In genomic region chr6:50185006-50185405, GRCh38 we compare ENCODE assay signal across 13 cellular contexts.
DNase-seq lines count a peak whose midpoint lies in the region; ATAC-seq and TF ChIP-seq lines count a peak whose summit lies in the region.
"Had no signal": no experiment of that assay in that cellular context is flagged by ENCODE, and none has a peak within 500 bp of the region (broad histone marks: within the 10 kb centered on the region; RNA-seq: fewer than 3 reads in every experiment).

No MANE protein-coding gene starts in this region.

- H3K27me3 ChIP-seq in SK-N-SH (ENCODE audit: insufficient read depth), result no peaks in the 10 kb centered on the region
- H3K27me3 ChIP-seq in mesendoderm (ENCODE audit: insufficient read depth, low read length, poor library complexity), result no peaks in the 10 kb centered on the region
- no peaks in the 10 kb centered on the region for H3K27me3 ChIP-seq in esophagus muscularis mucosa
- no peaks in the 10 kb centered on the region for H3K27me3 ChIP-seq in thyroid gland
- H3K27me3 ChIP-seq: gastrocnemius medialis, spleen had no signal

- H3K4me2 ChIP-seq in SK-N-SH (no peak overlapping the region), mesendoderm (ENCODE audit: low read length) (no peak overlapping the region)

- no peak overlapping the region for H3K4ac ChIP-seq in mesendoderm (ENCODE audit: low read depth, low read length)

- WGBS in SK-N-SH (ENCODE audit: low lambda C conversion rate), result 15% methylated on average over 3 of the region's 3 CpGs
- no CpG with 5 or more reads among the region's 3 CpGs for WGBS in mesendoderm (ENCODE audit: extremely low coverage, insufficient coverage, low lambda C conversion rate)
- WGBS in esophagus muscularis mucosa, result 38% methylated on average over 3 of the region's 3 CpGs
- WGBS in thyroid gland, 2 donors, result 31% methylated on average over 3 of the region's 3 CpGs

- no peak overlapping the region for H4K5ac ChIP-seq in mesendoderm (ENCODE audit: low read length)

- no peak overlapping the region for H2BK5ac ChIP-seq in mesendoderm (ENCODE audit: low read length)

- no peak overlapping the region for H3K23ac ChIP-seq in mesendoderm (ENCODE audit: low read length)

- H3K79me1 ChIP-seq in mesendoderm (ENCODE audit: low read length), result no peaks in the 10 kb centered on the region

- H3K18ac ChIP-seq in mesendoderm (ENCODE audit: low read length), result no peak overlapping the region

- POLR2A ChIA-PET in SK-N-SH (lab: Yijun Ruan, JAX), result no interaction called here

- H3K27ac ChIP-seq in SK-N-SH (ENCODE audit: low read depth in 2 of 2, low read length in 1 of 2) (no peak overlapping the region), mesendoderm (ENCODE audit: low read depth, low read length) (no peak overlapping the region), esophagus muscularis mucosa (replicated peaks in 1 of 4) (no peak overlapping the region), thyroid gland (no peak overlapping the region)
- H3K27ac ChIP-seq: gastrocnemius medialis, spleen had no signal

- no peak overlapping the region for H2BK120ac ChIP-seq in mesendoderm (ENCODE audit: low read depth, low read length)

- no peak overlapping the region for H2BK15ac ChIP-seq in mesendoderm (replicated peaks; ENCODE audit: low read depth)

- peak; percentile 53 for ATAC-seq in HG03354 (IDR thresholded peaks at IDR 0.05; ENCODE audit: poor library complexity, severe bottlenecking, unreplicated experiment)
- ATAC-seq: activated CD4-positive, CD25-positive, alpha-beta regulatory T cell treated with anti-CD3 and anti-CD28 coated beads, Interleukin-2, amount 50 U/mL, for 24 hours; gastrocnemius medialis had no signal

- CTCF ChIA-PET in SK-N-SH (lab: Yijun Ruan, JAX), result no interaction called here

- intact Hi-C loops in esophagus muscularis mucosa (cut with DNase I) (no loop called here), thyroid gland (cut with DNase I) (no loop called here)

- H3K36me3 ChIP-seq in SK-N-SH (replicated peaks in 1 of 2; ENCODE audit: control insufficient read depth in 1 of 2, insufficient read depth in 2 of 2, low read length in 1 of 2) (no peaks in the 10 kb centered on the region), mesendoderm (ENCODE audit: control insufficient read depth, insufficient read depth, low read length) (no peaks in the 10 kb centered on the region), esophagus muscularis mucosa (no peaks in the 10 kb centered on the region), thyroid gland (no peaks in the 10 kb centered on the region)
- H3K36me3 ChIP-seq: gastrocnemius medialis, spleen had no signal

- no peak overlapping the region for H4K8ac ChIP-seq in mesendoderm (ENCODE audit: low read depth, low read length)

- peak; percentile 3 for DNase-seq in EL
- DNase-seq in SK-N-SH, result peak; percentile 12
- peak; percentile 68 for DNase-seq in mesendoderm
- DNase-seq in foreskin melanocyte, result no peak
- DNase-seq in esophagus muscularis mucosa (ENCODE audit: extremely low spot score), result no peak
- no peak for DNase-seq in thyroid gland
- no peak for DNase-seq in COLO668 (lab: John Stamatoyannopoulos, UW; ENCODE audit: unreplicated experiment)
- DNase-seq: cerebellar nuclear complex; gastrocnemius medialis; spleen; stimulated activated naive CD4-positive, alpha-beta T cell had no signal

- peak; percentile 39; the same call in 1 of the 2 replicates for TF ChIP-seq CTCF in SK-N-SH (IDR thresholded peaks at IDR 0.05)
- TF ChIP-seq CTCF in esophagus muscularis mucosa (IDR thresholded peaks at IDR 0.05), result no peak
- no peak for TF ChIP-seq CTCF in thyroid gland (IDR thresholded peaks at IDR 0.05)

- H2AFZ ChIP-seq in SK-N-SH (ENCODE audit: low read depth), result no peak overlapping the region

- H3K9me3 ChIP-seq in SK-N-SH (no peaks in the 10 kb centered on the region), esophagus muscularis mucosa (no peaks in the 10 kb centered on the region), thyroid gland (no peaks in the 10 kb centered on the region)
- H3K9me3 ChIP-seq: gastrocnemius medialis, spleen had no signal

- H3K79me2 ChIP-seq in SK-N-SH (ENCODE audit: insufficient read depth) (no peaks in the 10 kb centered on the region), mesendoderm (ENCODE audit: control insufficient read depth, insufficient read depth, low read length) (no peaks in the 10 kb centered on the region)

- H3K56ac ChIP-seq in mesendoderm (ENCODE audit: low read length), result no peak overlapping the region

- no peaks in the 10 kb centered on the region for H3K9me2 ChIP-seq in SK-N-SH

- no peaks in the 10 kb centered on the region for H3K4me1 ChIP-seq in SK-N-SH (ENCODE audit: control insufficient read depth in 1 of 2, insufficient read depth in 2 of 2, low read depth in 1 of 2, low read length in 1 of 2)
- H3K4me1 ChIP-seq in mesendoderm (ENCODE audit: control insufficient read depth, low read depth, low read length), result no peaks in the 10 kb centered on the region
- no peaks in the 10 kb centered on the region for H3K4me1 ChIP-seq in esophagus muscularis mucosa
- H3K4me1 ChIP-seq in thyroid gland, result no peaks in the 10 kb centered on the region
- H3K4me1 ChIP-seq: gastrocnemius medialis, spleen had no signal

- no peaks in the 10 kb centered on the region for H3F3A ChIP-seq in SK-N-SH (replicated peaks; ENCODE audit: insufficient read depth)

- peak; percentile 53 for TF ChIP-seq RAD21 in SK-N-SH (IDR thresholded peaks at IDR 0.05; ENCODE audit: low read length)

- H3K9ac ChIP-seq in SK-N-SH, result no peak overlapping the region
- H3K9ac ChIP-seq in mesendoderm (ENCODE audit: low read length), result no peak overlapping the region

- TF ChIP-seq EP300 in SK-N-SH (IDR thresholded peaks at IDR 0.05; ENCODE audit: borderline replicate concordance in 1 of 2, low read depth in 1 of 2, low read length in 1 of 2) (no peak), esophagus muscularis mucosa (IDR thresholded peaks at IDR 0.05) (no peak)

- no peaks in the 10 kb centered on the region for H4K20me1 ChIP-seq in SK-N-SH (ENCODE audit: insufficient read depth)

- H2AK5ac ChIP-seq in mesendoderm (ENCODE audit: low read length), result no peak overlapping the region

- no peak for TF ChIP-seq POLR2A in esophagus muscularis mucosa (IDR thresholded peaks at IDR 0.05; ENCODE audit: low read depth)
- no peak for TF ChIP-seq POLR2A in thyroid gland (IDR thresholded peaks at IDR 0.05)

- no peak overlapping the region for H3K4me3 ChIP-seq in SK-N-SH (ENCODE audit: low read depth in 2 of 2, low read length in 1 of 2)
- no peak overlapping the region for H3K4me3 ChIP-seq in mesendoderm (ENCODE audit: low read length)
- H3K4me3 ChIP-seq in esophagus muscularis mucosa, result no peak overlapping the region
- H3K4me3 ChIP-seq in thyroid gland (replicated peaks in 1 of 3), result no peak overlapping the region
- H3K4me3 ChIP-seq: gastrocnemius medialis, spleen had no signal

TF ChIP-seq in SK-N-SH, 30 proteins besides CTCF, POLR2A, EP300 and RAD21 (continues in another document):
- TF ChIP-seq GABPA (IDR thresholded peaks at IDR 0.05; ENCODE audit: low read depth), result no peak
- TF ChIP-seq, protein P1, sequence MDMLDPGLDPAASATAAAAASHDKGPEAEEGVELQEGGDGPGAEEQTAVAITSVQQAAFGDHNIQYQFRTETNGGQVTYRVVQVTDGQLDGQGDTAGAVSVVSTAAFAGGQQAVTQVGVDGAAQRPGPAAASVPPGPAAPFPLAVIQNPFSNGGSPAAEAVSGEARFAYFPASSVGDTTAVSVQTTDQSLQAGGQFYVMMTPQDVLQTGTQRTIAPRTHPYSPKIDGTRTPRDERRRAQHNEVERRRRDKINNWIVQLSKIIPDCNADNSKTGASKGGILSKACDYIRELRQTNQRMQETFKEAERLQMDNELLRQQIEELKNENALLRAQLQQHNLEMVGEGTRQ (IDR thresholded peaks at IDR 0.05; ENCODE audit: borderline replicate concordance, low read depth, low read length), result no peak
- TF ChIP-seq FOXJ3 (CRISPR knock-in tag; IDR thresholded peaks at IDR 0.05), result no peak
- TF ChIP-seq NRF1 (IDR thresholded peaks at IDR 0.05; ENCODE audit: low read depth, low read length), result no peak
- no peak for TF ChIP-seq JUND (IDR thresholded peaks at IDR 0.05)
- no peak for TF ChIP-seq TCF12 (IDR thresholded peaks at IDR 0.05)
- TF ChIP-seq, protein P2, sequence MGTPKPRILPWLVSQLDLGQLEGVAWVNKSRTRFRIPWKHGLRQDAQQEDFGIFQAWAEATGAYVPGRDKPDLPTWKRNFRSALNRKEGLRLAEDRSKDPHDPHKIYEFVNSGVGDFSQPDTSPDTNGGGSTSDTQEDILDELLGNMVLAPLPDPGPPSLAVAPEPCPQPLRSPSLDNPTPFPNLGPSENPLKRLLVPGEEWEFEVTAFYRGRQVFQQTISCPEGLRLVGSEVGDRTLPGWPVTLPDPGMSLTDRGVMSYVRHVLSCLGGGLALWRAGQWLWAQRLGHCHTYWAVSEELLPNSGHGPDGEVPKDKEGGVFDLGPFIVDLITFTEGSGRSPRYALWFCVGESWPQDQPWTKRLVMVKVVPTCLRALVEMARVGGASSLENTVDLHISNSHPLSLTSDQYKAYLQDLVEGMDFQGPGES (IDR thresholded peaks at IDR 0.05; ENCODE audit: low read depth, low read length), result no peak
- TF ChIP-seq MXI1 (IDR thresholded peaks at IDR 0.05; ENCODE audit: low read depth, low read length), result no peak
- TF ChIP-seq CHD2 (IDR thresholded peaks at IDR 0.05; ENCODE audit: low read length, partially characterized antibody), result no peak
- TF ChIP-seq SIN3A (IDR thresholded peaks at IDR 0.05; ENCODE audit: borderline replicate concordance, low read depth, low read length), result no peak
- no peak for TF ChIP-seq TAF1 (IDR thresholded peaks at IDR 0.05; ENCODE audit: borderline replicate concordance, low read depth, low read length)

Comparison
In these comparisons a context has a peak if more than half of its experiments do, and no peak if none do; other contexts are left out.
1. DNase-seq: peak in EL (single experiment), SK-N-SH (single experiment) and mesendoderm (single experiment); none in foreskin melanocyte (single experiment), esophagus muscularis mucosa (single experiment), thyroid gland (0 of 2) and COLO668 (single experiment).